1 cellular context compared by ENCODE assay signal in the genomic region with DNA sequence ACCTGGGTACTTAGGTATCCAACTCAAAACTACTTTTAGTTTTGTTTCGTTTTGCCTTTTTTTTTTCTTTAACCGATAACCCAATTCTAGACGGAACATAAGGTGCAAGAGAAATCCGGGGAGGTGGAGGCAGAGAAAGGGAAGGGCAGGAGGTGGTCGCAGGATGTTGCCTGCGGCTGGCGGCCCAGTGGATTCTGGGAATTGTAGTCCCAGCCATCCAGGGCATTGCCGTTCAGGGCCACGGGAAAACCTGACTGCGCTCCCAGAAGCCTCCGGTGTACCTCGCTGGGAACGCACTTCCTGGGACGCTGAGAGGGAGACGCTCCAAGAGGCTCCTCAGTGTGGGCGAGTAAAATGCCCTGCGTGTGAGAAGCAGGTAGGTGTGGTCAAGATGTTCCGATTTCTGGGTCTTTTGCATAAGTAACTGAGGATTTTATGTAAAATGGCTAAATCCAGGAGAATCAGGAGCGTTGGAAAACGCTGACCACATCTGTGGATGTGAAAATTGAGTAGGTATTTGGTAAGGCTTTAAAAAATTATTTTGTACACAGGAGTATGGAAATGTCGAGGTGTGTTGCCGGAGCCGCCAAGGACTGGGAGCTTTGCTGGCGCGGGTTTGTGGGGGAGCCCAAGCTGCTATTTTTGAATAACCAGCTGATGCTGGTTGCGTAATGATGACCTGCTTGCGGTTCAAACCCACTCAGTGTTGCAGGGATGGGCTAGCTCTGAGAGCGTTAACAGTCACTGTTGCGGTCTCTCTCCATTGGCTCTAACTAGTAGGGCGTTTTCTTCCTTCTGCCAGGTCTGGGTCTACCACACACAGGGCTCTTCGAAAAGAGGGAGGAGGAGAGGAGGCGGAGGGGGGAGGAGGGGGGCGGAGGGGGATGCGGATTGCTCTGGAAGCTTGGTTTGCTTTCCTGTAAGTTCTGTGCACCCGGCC.
TF ChIP-seq lines count a peak whose summit lies in the region.

A gene (plus strand): TSS at position 288 of the 940 bp plus-strand sequence. CDS start 9,216 bp downstream, outside the sequence.

TF ChIP-seq in HEK293, 187 proteins besides CTCF, POLR2A, EP300 and RAD21 (continued from another document and continues in another):
- TF ChIP-seq ZNF404 (tag by site-specific recombination; IDR thresholded peaks at IDR 0.05), result no peak
- TF ChIP-seq ZNF785 (tag by site-specific recombination; IDR thresholded peaks at IDR 0.05), result no peak
- TF ChIP-seq ZNF341 (tag by site-specific recombination; IDR thresholded peaks at IDR 0.05; ENCODE audit: low read depth), result peak; percentile 98
- TF ChIP-seq TCF7L2 (IDR thresholded peaks at IDR 0.05; ENCODE audit: borderline replicate concordance, low read depth, low read length), result no peak
- no peak for TF ChIP-seq ZNF274 (IDR thresholded peaks at IDR 0.05; ENCODE audit: low read length)
- no peak for TF ChIP-seq ZNF274 (tag by site-specific recombination; IDR thresholded peaks at IDR 0.05; ENCODE audit: borderline replicate concordance)
- no peak for TF ChIP-seq ZNF146 (tag by site-specific recombination; IDR thresholded peaks at IDR 0.05)
- TF ChIP-seq ZNF311 (tag by site-specific recombination; IDR thresholded peaks at IDR 0.05; ENCODE audit: borderline replicate concordance), result no peak
- TF ChIP-seq, protein P1, sequence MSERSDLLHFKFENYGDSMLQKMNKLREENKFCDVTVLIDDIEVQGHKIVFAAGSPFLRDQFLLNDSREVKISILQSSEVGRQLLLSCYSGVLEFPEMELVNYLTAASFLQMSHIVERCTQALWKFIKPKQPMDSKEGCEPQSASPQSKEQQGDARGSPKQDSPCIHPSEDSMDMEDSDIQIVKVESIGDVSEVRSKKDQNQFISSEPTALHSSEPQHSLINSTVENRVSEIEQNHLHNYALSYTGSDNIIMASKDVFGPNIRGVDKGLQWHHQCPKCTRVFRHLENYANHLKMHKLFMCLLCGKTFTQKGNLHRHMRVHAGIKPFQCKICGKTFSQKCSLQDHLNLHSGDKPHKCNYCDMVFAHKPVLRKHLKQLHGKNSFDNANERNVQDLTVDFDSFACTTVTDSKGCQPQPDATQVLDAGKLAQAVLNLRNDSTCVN (tag by site-specific recombination; optimal IDR thresholded peaks at IDR 0.05), result no peak
- no peak for TF ChIP-seq ZBTB1 (tag by site-specific recombination; IDR thresholded peaks at IDR 0.05)
- TF ChIP-seq GFI1B (tag by site-specific recombination; IDR thresholded peaks at IDR 0.05), result no peak
- TF ChIP-seq ZSCAN30 (tag by site-specific recombination; IDR thresholded peaks at IDR 0.05), result no peak
- no peak for TF ChIP-seq ZNF529 (tag by site-specific recombination; IDR thresholded peaks at IDR 0.05; ENCODE audit: insufficient replicate concordance)
- no peak for TF ChIP-seq MEIS1 (CRISPR knock-in tag; IDR thresholded peaks at IDR 0.05; ENCODE audit: borderline replicate concordance)
- TF ChIP-seq, protein P2, sequence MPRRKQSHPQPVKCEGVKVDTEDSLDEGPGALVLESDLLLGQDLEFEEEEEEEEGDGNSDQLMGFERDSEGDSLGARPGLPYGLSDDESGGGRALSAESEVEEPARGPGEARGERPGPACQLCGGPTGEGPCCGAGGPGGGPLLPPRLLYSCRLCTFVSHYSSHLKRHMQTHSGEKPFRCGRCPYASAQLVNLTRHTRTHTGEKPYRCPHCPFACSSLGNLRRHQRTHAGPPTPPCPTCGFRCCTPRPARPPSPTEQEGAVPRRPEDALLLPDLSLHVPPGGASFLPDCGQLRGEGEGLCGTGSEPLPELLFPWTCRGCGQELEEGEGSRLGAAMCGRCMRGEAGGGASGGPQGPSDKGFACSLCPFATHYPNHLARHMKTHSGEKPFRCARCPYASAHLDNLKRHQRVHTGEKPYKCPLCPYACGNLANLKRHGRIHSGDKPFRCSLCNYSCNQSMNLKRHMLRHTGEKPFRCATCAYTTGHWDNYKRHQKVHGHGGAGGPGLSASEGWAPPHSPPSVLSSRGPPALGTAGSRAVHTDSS (tag by site-specific recombination; IDR thresholded peaks at IDR 0.05), result no peak
- TF ChIP-seq, protein P3, sequence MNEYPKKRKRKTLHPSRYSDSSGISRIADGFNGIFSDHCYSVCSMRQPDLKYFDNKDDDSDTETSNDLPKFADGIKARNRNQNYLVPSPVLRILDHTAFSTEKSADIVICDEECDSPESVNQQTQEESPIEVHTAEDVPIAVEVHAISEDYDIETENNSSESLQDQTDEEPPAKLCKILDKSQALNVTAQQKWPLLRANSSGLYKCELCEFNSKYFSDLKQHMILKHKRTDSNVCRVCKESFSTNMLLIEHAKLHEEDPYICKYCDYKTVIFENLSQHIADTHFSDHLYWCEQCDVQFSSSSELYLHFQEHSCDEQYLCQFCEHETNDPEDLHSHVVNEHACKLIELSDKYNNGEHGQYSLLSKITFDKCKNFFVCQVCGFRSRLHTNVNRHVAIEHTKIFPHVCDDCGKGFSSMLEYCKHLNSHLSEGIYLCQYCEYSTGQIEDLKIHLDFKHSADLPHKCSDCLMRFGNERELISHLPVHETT (tag by site-specific recombination; IDR thresholded peaks at IDR 0.05), result peak; percentile 16; the same call in 1 of the 2 replicates
- TF ChIP-seq ZNF16 (tag by site-specific recombination; IDR thresholded peaks at IDR 0.05; ENCODE audit: low read depth), result no peak
- TF ChIP-seq, protein P4, sequence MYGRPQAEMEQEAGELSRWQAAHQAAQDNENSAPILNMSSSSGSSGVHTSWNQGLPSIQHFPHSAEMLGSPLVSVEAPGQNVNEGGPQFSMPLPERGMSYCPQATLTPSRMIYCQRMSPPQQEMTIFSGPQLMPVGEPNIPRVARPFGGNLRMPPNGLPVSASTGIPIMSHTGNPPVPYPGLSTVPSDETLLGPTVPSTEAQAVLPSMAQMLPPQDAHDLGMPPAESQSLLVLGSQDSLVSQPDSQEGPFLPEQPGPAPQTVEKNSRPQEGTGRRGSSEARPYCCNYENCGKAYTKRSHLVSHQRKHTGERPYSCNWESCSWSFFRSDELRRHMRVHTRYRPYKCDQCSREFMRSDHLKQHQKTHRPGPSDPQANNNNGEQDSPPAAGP (tag by site-specific recombination; IDR thresholded peaks at IDR 0.05), result no peak
- no peak for TF ChIP-seq ZNF514 (tag by site-specific recombination; IDR thresholded peaks at IDR 0.05)
- no peak for TF ChIP-seq ZNF776 (tag by site-specific recombination; IDR thresholded peaks at IDR 0.05; ENCODE audit: borderline replicate concordance)
- TF ChIP-seq ZNF670 (tag by site-specific recombination; IDR thresholded peaks at IDR 0.05; ENCODE audit: low read depth), result no peak
- no peak for TF ChIP-seq ZNF558 (tag by site-specific recombination; IDR thresholded peaks at IDR 0.05)
- TF ChIP-seq ZEB2 (tag by site-specific recombination; IDR thresholded peaks at IDR 0.05), result no peak
- TF ChIP-seq ZNF335 (tag by site-specific recombination; conservative IDR thresholded peaks at IDR 0.05), result peak; percentile 98
- TF ChIP-seq ZNF768 (tag by site-specific recombination; IDR thresholded peaks at IDR 0.05), result no peak
- peak; percentile 54; the same call in 1 of the 2 replicates for TF ChIP-seq ZXDB (tag by site-specific recombination; IDR thresholded peaks at IDR 0.05)
- peak; percentile 22; the same call in 1 of the 2 replicates for TF ChIP-seq ZBTB8A (tag by site-specific recombination; IDR thresholded peaks at IDR 0.05)
- TF ChIP-seq, protein P5, sequence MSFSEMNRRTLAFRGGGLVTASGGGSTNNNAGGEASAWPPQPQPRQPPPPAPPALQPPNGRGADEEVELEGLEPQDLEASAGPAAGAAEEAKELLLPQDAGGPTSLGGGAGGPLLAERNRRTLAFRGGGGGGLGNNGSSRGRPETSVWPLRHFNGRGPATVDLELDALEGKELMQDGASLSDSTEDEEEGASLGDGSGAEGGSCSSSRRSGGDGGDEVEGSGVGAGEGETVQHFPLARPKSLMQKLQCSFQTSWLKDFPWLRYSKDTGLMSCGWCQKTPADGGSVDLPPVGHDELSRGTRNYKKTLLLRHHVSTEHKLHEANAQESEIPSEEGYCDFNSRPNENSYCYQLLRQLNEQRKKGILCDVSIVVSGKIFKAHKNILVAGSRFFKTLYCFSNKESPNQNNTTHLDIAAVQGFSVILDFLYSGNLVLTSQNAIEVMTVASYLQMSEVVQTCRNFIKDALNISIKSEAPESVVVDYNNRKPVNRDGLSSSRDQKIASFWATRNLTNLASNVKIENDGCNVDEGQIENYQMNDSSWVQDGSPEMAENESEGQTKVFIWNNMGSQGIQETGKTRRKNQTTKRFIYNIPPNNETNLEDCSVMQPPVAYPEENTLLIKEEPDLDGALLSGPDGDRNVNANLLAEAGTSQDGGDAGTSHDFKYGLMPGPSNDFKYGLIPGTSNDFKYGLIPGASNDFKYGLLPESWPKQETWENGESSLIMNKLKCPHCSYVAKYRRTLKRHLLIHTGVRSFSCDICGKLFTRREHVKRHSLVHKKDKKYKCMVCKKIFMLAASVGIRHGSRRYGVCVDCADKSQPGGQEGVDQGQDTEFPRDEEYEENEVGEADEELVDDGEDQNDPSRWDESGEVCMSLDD (tag by site-specific recombination; IDR thresholded peaks at IDR 0.05), result no peak
- no peak for TF ChIP-seq ZNF521 (tag by site-specific recombination; IDR thresholded peaks at IDR 0.05)
- no peak for TF ChIP-seq ZNF624 (tag by site-specific recombination; IDR thresholded peaks at IDR 0.05)
- 0 out of 2 replicates have a peak, but pooled peaks have one; percentile 47 for TF ChIP-seq ZNF324 (tag by site-specific recombination; IDR thresholded peaks at IDR 0.05)
- no peak for TF ChIP-seq ZNF155 (tag by site-specific recombination; IDR thresholded peaks at IDR 0.05)
- no peak for TF ChIP-seq ZNF596 (tag by site-specific recombination; IDR thresholded peaks at IDR 0.05)
- TF ChIP-seq ZNF792 (tag by site-specific recombination; IDR thresholded peaks at IDR 0.05), result no peak
- no peak for TF ChIP-seq WT1 (tag by site-specific recombination; IDR thresholded peaks at IDR 0.05)
- TF ChIP-seq KLF1 (tag by site-specific recombination; IDR thresholded peaks at IDR 0.05), result no peak
- TF ChIP-seq ZNF510 (tag by site-specific recombination; IDR thresholded peaks at IDR 0.05; ENCODE audit: insufficient replicate concordance), result no peak
- TF ChIP-seq GLIS2 (tag by site-specific recombination; IDR thresholded peaks at IDR 0.05), result peak; percentile 57
- no peak for TF ChIP-seq ZNF350 (tag by site-specific recombination; IDR thresholded peaks at IDR 0.05)
- no peak for TF ChIP-seq ZNF555 (tag by site-specific recombination; conservative IDR thresholded peaks at IDR 0.05)
- TF ChIP-seq, protein P6, sequence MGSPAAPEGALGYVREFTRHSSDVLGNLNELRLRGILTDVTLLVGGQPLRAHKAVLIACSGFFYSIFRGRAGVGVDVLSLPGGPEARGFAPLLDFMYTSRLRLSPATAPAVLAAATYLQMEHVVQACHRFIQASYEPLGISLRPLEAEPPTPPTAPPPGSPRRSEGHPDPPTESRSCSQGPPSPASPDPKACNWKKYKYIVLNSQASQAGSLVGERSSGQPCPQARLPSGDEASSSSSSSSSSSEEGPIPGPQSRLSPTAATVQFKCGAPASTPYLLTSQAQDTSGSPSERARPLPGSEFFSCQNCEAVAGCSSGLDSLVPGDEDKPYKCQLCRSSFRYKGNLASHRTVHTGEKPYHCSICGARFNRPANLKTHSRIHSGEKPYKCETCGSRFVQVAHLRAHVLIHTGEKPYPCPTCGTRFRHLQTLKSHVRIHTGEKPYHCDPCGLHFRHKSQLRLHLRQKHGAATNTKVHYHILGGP (tag by site-specific recombination; IDR thresholded peaks at IDR 0.05), result no peak
- no peak for TF ChIP-seq ZNF664 (tag by site-specific recombination; IDR thresholded peaks at IDR 0.05)
- no peak for TF ChIP-seq SETDB1 (IDR thresholded peaks at IDR 0.05; ENCODE audit: insufficient read length, low read length)
- TF ChIP-seq, protein P7, sequence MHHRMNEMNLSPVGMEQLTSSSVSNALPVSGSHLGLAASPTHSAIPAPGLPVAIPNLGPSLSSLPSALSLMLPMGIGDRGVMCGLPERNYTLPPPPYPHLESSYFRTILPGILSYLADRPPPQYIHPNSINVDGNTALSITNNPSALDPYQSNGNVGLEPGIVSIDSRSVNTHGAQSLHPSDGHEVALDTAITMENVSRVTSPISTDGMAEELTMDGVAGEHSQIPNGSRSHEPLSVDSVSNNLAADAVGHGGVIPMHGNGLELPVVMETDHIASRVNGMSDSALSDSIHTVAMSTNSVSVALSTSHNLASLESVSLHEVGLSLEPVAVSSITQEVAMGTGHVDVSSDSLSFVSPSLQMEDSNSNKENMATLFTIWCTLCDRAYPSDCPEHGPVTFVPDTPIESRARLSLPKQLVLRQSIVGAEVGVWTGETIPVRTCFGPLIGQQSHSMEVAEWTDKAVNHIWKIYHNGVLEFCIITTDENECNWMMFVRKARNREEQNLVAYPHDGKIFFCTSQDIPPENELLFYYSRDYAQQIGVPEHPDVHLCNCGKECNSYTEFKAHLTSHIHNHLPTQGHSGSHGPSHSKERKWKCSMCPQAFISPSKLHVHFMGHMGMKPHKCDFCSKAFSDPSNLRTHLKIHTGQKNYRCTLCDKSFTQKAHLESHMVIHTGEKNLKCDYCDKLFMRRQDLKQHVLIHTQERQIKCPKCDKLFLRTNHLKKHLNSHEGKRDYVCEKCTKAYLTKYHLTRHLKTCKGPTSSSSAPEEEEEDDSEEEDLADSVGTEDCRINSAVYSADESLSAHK (tag by site-specific recombination; IDR thresholded peaks at IDR 0.05), result no peak
- no peak for TF ChIP-seq ZNF791 (tag by site-specific recombination; IDR thresholded peaks at IDR 0.05)
- no peak for TF ChIP-seq KLF7 (tag by site-specific recombination; IDR thresholded peaks at IDR 0.05; ENCODE audit: borderline replicate concordance)
- no peak for TF ChIP-seq ZNF248 (tag by site-specific recombination; IDR thresholded peaks at IDR 0.05)
- TF ChIP-seq, protein P8, sequence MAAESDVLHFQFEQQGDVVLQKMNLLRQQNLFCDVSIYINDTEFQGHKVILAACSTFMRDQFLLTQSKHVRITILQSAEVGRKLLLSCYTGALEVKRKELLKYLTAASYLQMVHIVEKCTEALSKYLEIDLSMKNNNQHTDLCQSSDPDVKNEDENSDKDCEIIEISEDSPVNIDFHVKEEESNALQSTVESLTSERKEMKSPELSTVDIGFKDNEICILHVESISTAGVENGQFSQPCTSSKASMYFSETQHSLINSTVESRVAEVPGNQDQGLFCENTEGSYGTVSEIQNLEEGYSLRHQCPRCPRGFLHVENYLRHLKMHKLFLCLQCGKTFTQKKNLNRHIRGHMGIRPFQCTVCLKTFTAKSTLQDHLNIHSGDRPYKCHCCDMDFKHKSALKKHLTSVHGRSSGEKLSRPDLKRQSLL (tag by site-specific recombination; IDR thresholded peaks at IDR 0.05), result no peak
- no peak for TF ChIP-seq ZNF202 (tag by site-specific recombination; IDR thresholded peaks at IDR 0.05; ENCODE audit: borderline replicate concordance)
- no peak for TF ChIP-seq ZNF140 (tag by site-specific recombination; IDR thresholded peaks at IDR 0.05)
- no peak for TF ChIP-seq ZNF157 (tag by site-specific recombination; IDR thresholded peaks at IDR 0.05)
- TF ChIP-seq HOXD13 (CRISPR knock-in tag; IDR thresholded peaks at IDR 0.05; ENCODE audit: borderline replicate concordance), result no peak
